In genomic region chr9:112375361-112375760, GRCh38 we compare ENCODE assay signal across 29 cellular contexts.
"Had no signal": no experiment of that assay in that cellular context is flagged by ENCODE, and none has a peak within 500 bp of the region (broad histone marks: within the 10 kb centered on the region; RNA-seq: fewer than 3 reads in every experiment).

No MANE protein-coding gene starts in this region.

- H3K27ac Mint-ChIP-seq: stimulated activated effector memory CD8-positive, alpha-beta T cell treated with anti-CD3 and anti-CD28 coated beads, Interleukin-12 subunit alpha, Interleukin-12 subunit beta, amount 100 ng/mL, for 72 hours; stimulated activated memory B cell treated with anti-CD40 and anti-IgM and Interleukin-4, amounts not matched to agents 10 μg/mL and 1 μg/mL and 100 μg/mL, for 72 hours; stimulated activated naive B cell treated with anti-CD40 and anti-IgM and Interleukin-4, amounts not matched to agents 10 μg/mL and 1 μg/mL and 100 μg/mL, for 72 hours; stimulated activated naive CD8-positive, alpha-beta T cell treated with anti-CD3 and anti-CD28 coated beads, Interleukin-15, amount 100 ng/mL, for 72 hours; stimulated activated naive CD8-positive, alpha-beta T cell treated with anti-CD3 and anti-CD28 coated beads, Interleukin-15, Interleukin-2, amounts not matched to agents 100 ng/mL and 50 ng/mL, for 24 hours; type B pancreatic cell had no signal

- DNase-seq: stimulated activated CD4-positive, alpha-beta T cell treated with anti-CD3 and anti-CD28 coated beads, Interleukin-2, amount 100 ng/mL, for 48 hours; stimulated activated CD4-positive, alpha-beta T cell treated with anti-CD3 and anti-CD28 coated beads, Interleukin-4, amount 100 ng/mL, for 1 hour; stimulated activated CD4-positive, alpha-beta T cell treated with anti-CD3 and anti-CD28 coated beads, Interleukin-4, amount 100 ng/mL, for 24 hours; stimulated activated CD4-positive, alpha-beta T cell treated with anti-CD3 and anti-CD28 coated beads, Interleukin-4, amount 100 ng/mL, for 4 hours; stimulated activated CD8-positive, alpha-beta memory T cell treated with anti-CD3 and anti-CD28 coated beads, Interleukin-4, amount 100 ng/mL, for 48 hours; stimulated activated naive B cell treated with anti-CD40 and anti-IgM and Interleukin-4, amounts not matched to agents 10 μg/mL and 1 μg/mL and 100 μg/mL, for 72 hours; stimulated activated naive CD4-positive, alpha-beta T cell; stimulated activated naive CD4-positive, alpha-beta T cell treated with Interleukin-2 at 50 U/mL for 16 hours; stimulated activated naive CD8-positive, alpha-beta T cell treated with anti-CD3 and anti-CD28 coated beads, Interleukin-15, amount 100 ng/mL, for 72 hours; stimulated activated naive CD8-positive, alpha-beta T cell treated with anti-CD3 and anti-CD28 coated beads, Interleukin-15, Interleukin-2, amounts not matched to agents 100 U/mL and 50 U/mL, for 24 hours; stomach; substantia nigra; testis; thyroid gland; tibial artery; transverse colon; trophoblast cell; upper lobe of left lung; upper lobe of right lung; uterus had no signal

- H3K9me3 ChIP-seq: stomach, suprapubic skin, testis, thoracic aorta, thyroid gland, tibial artery, transverse colon, upper lobe of left lung, upper lobe of right lung, uterus, vagina had no signal

- H3K27me3 ChIP-seq: stomach, suprapubic skin, testis, thyroid gland, tibial artery, tibial nerve, transverse colon, upper lobe of left lung, upper lobe of right lung, uterus, vagina had no signal

- FAIRE-seq: urothelium cell line had no signal

- H3K4me3 ChIP-seq: stomach, suprapubic skin, testis, thoracic aorta, thyroid gland, tibial artery, tibial nerve, transverse colon, upper lobe of left lung, upper lobe of right lung, uterus, vagina had no signal

- H3K27ac ChIP-seq: stomach, suprapubic skin, testis, thoracic aorta, thyroid gland, tibial artery, tibial nerve, transverse colon, upper lobe of left lung, upper lobe of right lung, uterus, vagina had no signal

- ATAC-seq: stimulated activated effector memory CD8-positive, alpha-beta T cell treated with anti-CD3 and anti-CD28 coated beads, Interleukin-12 subunit alpha, Interleukin-12 subunit beta, amount 100 ng/mL, for 72 hours; stimulated activated memory B cell treated with anti-CD40 and anti-IgM and Interleukin-4, amounts not matched to agents 10 μg/mL and 1 μg/mL and 100 μg/mL, for 72 hours; stimulated activated naive B cell treated with anti-CD40 and anti-IgM and Interleukin-4, amounts not matched to agents 10 μg/mL and 1 μg/mL and 100 μg/mL, for 72 hours; stimulated activated naive CD8-positive, alpha-beta T cell treated with anti-CD3 and anti-CD28 coated beads, Interleukin-15, amount 100 ng/mL, for 72 hours; stimulated activated naive CD8-positive, alpha-beta T cell treated with anti-CD3 and anti-CD28 coated beads, Interleukin-15, Interleukin-2, amounts not matched to agents 100 U/mL and 50 U/mL, for 24 hours; upper lobe of right lung had no signal

- H3K27me3 Mint-ChIP-seq: stimulated activated memory B cell treated with anti-CD40 and anti-IgM and Interleukin-4, amounts not matched to agents 10 μg/mL and 1 μg/mL and 100 μg/mL, for 72 hours; stimulated activated naive B cell treated with anti-CD40 and anti-IgM and Interleukin-4, amounts not matched to agents 10 μg/mL and 1 μg/mL and 100 μg/mL, for 72 hours; stimulated activated naive CD8-positive, alpha-beta T cell treated with anti-CD3 and anti-CD28 coated beads, Interleukin-15, amount 100 ng/mL, for 72 hours; stimulated activated naive CD8-positive, alpha-beta T cell treated with anti-CD3 and anti-CD28 coated beads, Interleukin-15, Interleukin-2, amounts not matched to agents 100 ng/mL and 50 ng/mL, for 24 hours; type B pancreatic cell had no signal

- H3K36me3 ChIP-seq: stomach, suprapubic skin, thoracic aorta, thyroid gland, tibial artery, transverse colon, upper lobe of left lung, upper lobe of right lung, uterus, vagina had no signal

- H3K9me3 Mint-ChIP-seq: stimulated activated effector memory CD8-positive, alpha-beta T cell treated with anti-CD3 and anti-CD28 coated beads, Interleukin-12 subunit alpha, Interleukin-12 subunit beta, amount 100 ng/mL, for 72 hours had no signal

- H3K4me3 Mint-ChIP-seq: stimulated activated effector memory CD8-positive, alpha-beta T cell treated with anti-CD3 and anti-CD28 coated beads, Interleukin-12 subunit alpha, Interleukin-12 subunit beta, amount 100 ng/mL, for 72 hours; stimulated activated memory B cell treated with anti-CD40 and anti-IgM and Interleukin-4, amounts not matched to agents 10 μg/mL and 1 μg/mL and 100 μg/mL, for 72 hours; stimulated activated naive B cell treated with anti-CD40 and anti-IgM and Interleukin-4, amounts not matched to agents 10 μg/mL and 1 μg/mL and 100 μg/mL, for 72 hours; stimulated activated naive CD8-positive, alpha-beta T cell treated with anti-CD3 and anti-CD28 coated beads, Interleukin-15, amount 100 ng/mL, for 72 hours; stimulated activated naive CD8-positive, alpha-beta T cell treated with anti-CD3 and anti-CD28 coated beads, Interleukin-15, Interleukin-2, amounts not matched to agents 100 ng/mL and 50 ng/mL, for 24 hours; type B pancreatic cell had no signal
